30 cellular contexts compared by ENCODE assay signal in genomic region chr15:78501857-78502256, GRCh38.
"Had no signal": no experiment of that assay in that cellular context is flagged by ENCODE, and none has a peak within 500 bp of the region (broad histone marks: within the 10 kb centered on the region; RNA-seq: fewer than 3 reads in every experiment).

No MANE protein-coding gene starts in this region.

- H3K27ac ChIP-seq: neutrophil, pancreas, psoas muscle, skin epidermis, spleen, suprapubic skin, testis, tibial artery, transverse colon, upper lobe of right lung, uterus had no signal

- H3K4me3 ChIP-seq: pancreas, psoas muscle, skin epidermis, smooth muscle cell, spleen, suprapubic skin, testis, tibial artery, transverse colon, upper lobe of right lung, uterus had no signal

- ATAC-seq: naive thymus-derived CD4-positive, alpha-beta T cell; natural killer cell; pancreas; psoas muscle; right cardiac atrium; sciatic nerve; stimulated activated naive CD8-positive, alpha-beta T cell treated with anti-CD3 and anti-CD28 coated beads, Interleukin-15, amount 100 ng/mL, for 72 hours; stimulated activated naive CD8-positive, alpha-beta T cell treated with anti-CD3 and anti-CD28 coated beads, Interleukin-15, Interleukin-2, amounts not matched to agents 100 U/mL and 50 U/mL, for 24 hours; upper lobe of right lung had no signal

- DNase-seq: naive thymus-derived CD4-positive, alpha-beta T cell; natural killer cell; nucleus accumbens; pancreas; psoas muscle; right cardiac atrium; spleen; stimulated activated CD4-positive, alpha-beta T cell treated with anti-CD3 and anti-CD28 coated beads, Interleukin-12 subunit alpha, Interleukin-12 subunit beta, amount 100 ng/mL, for 4 hours; stimulated activated CD4-positive, alpha-beta T cell treated with anti-CD3 and anti-CD28 coated beads, Interleukin-1b, Interleukin-23, amount 100 ng/mL, for 48 hours; stimulated activated CD4-positive, alpha-beta T cell treated with anti-CD3 and anti-CD28 coated beads, Interleukin-4, amount 100 ng/mL, for 1 hour; stimulated activated CD4-positive, alpha-beta T cell treated with anti-CD3 and anti-CD28 coated beads, Interleukin-4, amount 100 ng/mL, for 4 hours; stimulated activated CD8-positive, alpha-beta memory T cell treated with anti-CD3 and anti-CD28 coated beads, Interleukin-4, amount 100 ng/mL, for 48 hours; stimulated activated naive CD4-positive, alpha-beta T cell; stimulated activated naive CD8-positive, alpha-beta T cell treated with anti-CD3 and anti-CD28 coated beads, Interleukin-15, amount 100 ng/mL, for 72 hours; stimulated activated naive CD8-positive, alpha-beta T cell treated with anti-CD3 and anti-CD28 coated beads, Interleukin-15, Interleukin-2, amounts not matched to agents 100 U/mL and 50 U/mL, for 24 hours; substantia nigra; testis; tibial artery; transverse colon; upper lobe of right lung; uterus had no signal

- H3K9me3 Mint-ChIP-seq: natural killer cell; nephron; stimulated activated naive CD8-positive, alpha-beta T cell treated with anti-CD3 and anti-CD28 coated beads, Interleukin-15, amount 100 ng/mL, for 72 hours had no signal

- H3K9me3 ChIP-seq: neutrophil, psoas muscle, suprapubic skin, testis, tibial artery, transverse colon, upper lobe of right lung, uterus had no signal

- H3K4me1 Mint-ChIP-seq: nephron had no signal

- H3K4me3 Mint-ChIP-seq: naive thymus-derived CD4-positive, alpha-beta T cell; natural killer cell; nephron; neural crest cell; stimulated activated naive CD8-positive, alpha-beta T cell treated with anti-CD3 and anti-CD28 coated beads, Interleukin-15, amount 100 ng/mL, for 72 hours; type B pancreatic cell had no signal

- H3K27me3 Mint-ChIP-seq: progenitor cell of endocrine pancreas; stimulated activated naive CD8-positive, alpha-beta T cell treated with anti-CD3 and anti-CD28 coated beads, Interleukin-15, amount 100 ng/mL, for 72 hours; type B pancreatic cell had no signal

- FAIRE-seq: pancreas had no signal

- H3K4me2 ChIP-seq: smooth muscle cell had no signal

- H3K4me1 ChIP-seq: pancreas, psoas muscle, testis, tibial artery, upper lobe of right lung, uterus had no signal

- H3K27ac Mint-ChIP-seq: natural killer cell, nephron, progenitor cell of endocrine pancreas, type B pancreatic cell had no signal

- H3K27me3 ChIP-seq: pancreas, suprapubic skin, testis, tibial artery, transverse colon, upper lobe of right lung, uterus had no signal

- H3K36me3 ChIP-seq: uterus had no signal
